In genomic region chr5:137254695-137255094, GRCh38 we compare ENCODE assay signal across 2 cellular contexts.
TF ChIP-seq lines count a peak whose summit lies in the region.

No MANE protein-coding gene starts in this region.

TF ChIP-seq in SK-N-SH treated with all-trans-retinoic acid at 6 μM for 48 hours, 23 proteins besides CTCF, POLR2A, EP300 and RAD21 (continued from another document):
- TF ChIP-seq TSHZ2 (CRISPR knock-in tag; IDR thresholded peaks at IDR 0.05) = no peak
- no peak for TF ChIP-seq ARNTL (CRISPR knock-in tag; IDR thresholded peaks at IDR 0.05; ENCODE audit: borderline replicate concordance, low read depth)
- no peak for TF ChIP-seq GLIS3 (CRISPR knock-in tag; IDR thresholded peaks at IDR 0.05)
- no peak for TF ChIP-seq RARB (CRISPR knock-in tag; IDR thresholded peaks at IDR 0.05)
- no peak for TF ChIP-seq PPARA (CRISPR knock-in tag; IDR thresholded peaks at IDR 0.05; ENCODE audit: borderline replicate concordance)
- TF ChIP-seq BACH2 (CRISPR knock-in tag; IDR thresholded peaks at IDR 0.05; ENCODE audit: borderline replicate concordance) = no peak
- TF ChIP-seq ESRRG (CRISPR knock-in tag; IDR thresholded peaks at IDR 0.05) = no peak
- TF ChIP-seq SNAI2 (CRISPR knock-in tag; IDR thresholded peaks at IDR 0.05) = no peak
- no peak for TF ChIP-seq ZNF70 (CRISPR knock-in tag; IDR thresholded peaks at IDR 0.05)
- TF ChIP-seq ZC3H10 (CRISPR knock-in tag; IDR thresholded peaks at IDR 0.05) = no peak
- no peak for TF ChIP-seq ZNF565 (CRISPR knock-in tag; conservative IDR thresholded peaks at IDR 0.05; ENCODE audit: low read depth)
- TF ChIP-seq TCF4 (CRISPR knock-in tag; IDR thresholded peaks at IDR 0.05; ENCODE audit: borderline replicate concordance) = no peak
- no peak for TF ChIP-seq ZFP3 (CRISPR knock-in tag; IDR thresholded peaks at IDR 0.05)
- no peak for TF ChIP-seq CSDC2 (CRISPR knock-in tag; IDR thresholded peaks at IDR 0.05)
- TF ChIP-seq ISL1 (CRISPR knock-in tag; IDR thresholded peaks at IDR 0.05) = no peak
- TF ChIP-seq PATZ1 (CRISPR knock-in tag; IDR thresholded peaks at IDR 0.05; ENCODE audit: borderline replicate concordance) = no peak
- TF ChIP-seq, protein P1, sequence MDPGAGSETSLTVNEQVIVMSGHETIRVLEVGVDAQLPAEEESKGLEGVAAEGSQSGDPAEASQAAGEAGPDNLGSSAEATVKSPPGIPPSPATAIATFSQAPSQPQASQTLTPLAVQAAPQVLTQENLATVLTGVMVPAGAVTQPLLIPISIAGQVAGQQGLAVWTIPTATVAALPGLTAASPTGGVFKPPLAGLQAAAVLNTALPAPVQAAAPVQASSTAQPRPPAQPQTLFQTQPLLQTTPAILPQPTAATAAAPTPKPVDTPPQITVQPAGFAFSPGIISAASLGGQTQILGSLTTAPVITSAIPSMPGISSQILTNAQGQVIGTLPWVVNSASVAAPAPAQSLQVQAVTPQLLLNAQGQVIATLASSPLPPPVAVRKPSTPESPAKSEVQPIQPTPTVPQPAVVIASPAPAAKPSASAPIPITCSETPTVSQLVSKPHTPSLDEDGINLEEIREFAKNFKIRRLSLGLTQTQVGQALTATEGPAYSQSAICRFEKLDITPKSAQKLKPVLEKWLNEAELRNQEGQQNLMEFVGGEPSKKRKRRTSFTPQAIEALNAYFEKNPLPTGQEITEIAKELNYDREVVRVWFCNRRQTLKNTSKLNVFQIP (CRISPR knock-in tag; IDR thresholded peaks at IDR 0.05; ENCODE audit: borderline replicate concordance, low read depth) = no peak
- no peak for TF ChIP-seq TOX (CRISPR knock-in tag; IDR thresholded peaks at IDR 0.05; ENCODE audit: borderline replicate concordance)
TF ChIP-seq in SK-N-SH treated with all-trans-retinoic acid at 6 μM for 48 hours: peak in this region for 0.

TF ChIP-seq in GM23338, 12 proteins besides CTCF, POLR2A, EP300 and RAD21 (continued from another document):
- TF ChIP-seq ZNF462 (CRISPR knock-in tag; IDR thresholded peaks at IDR 0.05) (no peak), ZNF114 (CRISPR knock-in tag; IDR thresholded peaks at IDR 0.05) (no peak), CREB1 (CRISPR knock-in tag; IDR thresholded peaks at IDR 0.05; ENCODE audit: low read depth) (no peak), REST (IDR thresholded peaks at IDR 0.05; ENCODE audit: unreplicated experiment) (no peak)
- TF ChIP-seq, protein P2, sequence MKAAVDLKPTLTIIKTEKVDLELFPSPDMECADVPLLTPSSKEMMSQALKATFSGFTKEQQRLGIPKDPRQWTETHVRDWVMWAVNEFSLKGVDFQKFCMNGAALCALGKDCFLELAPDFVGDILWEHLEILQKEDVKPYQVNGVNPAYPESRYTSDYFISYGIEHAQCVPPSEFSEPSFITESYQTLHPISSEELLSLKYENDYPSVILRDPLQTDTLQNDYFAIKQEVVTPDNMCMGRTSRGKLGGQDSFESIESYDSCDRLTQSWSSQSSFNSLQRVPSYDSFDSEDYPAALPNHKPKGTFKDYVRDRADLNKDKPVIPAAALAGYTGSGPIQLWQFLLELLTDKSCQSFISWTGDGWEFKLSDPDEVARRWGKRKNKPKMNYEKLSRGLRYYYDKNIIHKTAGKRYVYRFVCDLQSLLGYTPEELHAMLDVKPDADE (IDR thresholded peaks at IDR 0.05) = no peak
